ENCODE assay signal across 20 cellular contexts in the genomic region with DNA sequence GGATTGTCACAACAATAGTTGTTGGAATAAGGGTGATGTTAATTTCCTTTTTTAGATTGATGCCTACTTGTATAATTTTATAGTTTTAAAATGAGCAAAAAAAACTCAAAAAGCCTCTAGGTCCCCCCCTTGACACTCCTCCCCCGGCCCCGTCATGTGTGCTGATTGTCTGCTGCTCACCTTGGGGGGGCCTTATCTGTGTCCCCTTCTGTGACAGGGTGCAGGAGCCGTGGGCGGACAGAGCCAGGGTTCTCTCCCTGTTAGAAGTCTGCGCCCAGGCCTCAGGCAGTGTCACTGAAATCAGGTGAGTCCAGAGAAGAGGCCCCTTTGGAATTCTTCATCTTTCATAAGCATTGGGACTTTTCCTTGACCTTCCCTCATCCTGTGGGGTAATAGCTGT. TPM values are rescaled to one million over a fixed set of nuclear protein-coding genes. Genes with fewer than 3 reads are reported as not detected.
DNase-seq lines count a peak whose midpoint lies in the region; ATAC-seq lines count a peak whose summit lies in the region.
"Had no signal": no experiment of that assay in that cellular context is flagged by ENCODE, and none has a peak within 500 bp of the region (broad histone marks: within the 10 kb centered on the region; RNA-seq: fewer than 3 reads in every experiment).

No MANE protein-coding gene starts in this region.

- H4K91ac ChIP-seq in neuronal stem cell (ENCODE audit: low read depth, low read length, poor library complexity) = no peak overlapping the region

- H3K27ac Mint-ChIP-seq in activated CD4-positive, alpha-beta T cell treated with anti-CD3 and anti-CD28 coated beads for 36 hours = peak overlapping the region; percentile 14
- no peak overlapping the region for H3K27ac Mint-ChIP-seq in activated CD4-positive, alpha-beta T cell treated with anti-CD3 and anti-CD28 coated beads, Interleukin-2, amount 10 ng/mL, durations not matched to agents 7 days and 5 days
- peak overlapping the region in 5 of 8 donors; percentile 22 to 89 (median 55) for H3K27ac Mint-ChIP-seq in CD8-positive, alpha-beta memory T cell
- H3K27ac Mint-ChIP-seq in activated naive CD8-positive, alpha-beta T cell = peak overlapping the region; percentile 46

- no CpG with 5 or more reads among the region's 5 CpGs for WGBS in neuronal stem cell (ENCODE audit: extremely low coverage in 2 of 2, insufficient read length in 2 of 2, insufficient replicate concordance in 1 of 2), 2 donors

- H3K14ac ChIP-seq in neuronal stem cell (ENCODE audit: low read length) = no peak overlapping the region

- no peaks in the 10 kb centered on the region for H3K9me3 ChIP-seq in CD8-positive, alpha-beta memory T cell (ENCODE audit: low read length)
- no peaks in the 10 kb centered on the region for H3K9me3 ChIP-seq in neuronal stem cell (replicated peaks in 1 of 2; ENCODE audit: control insufficient read depth in 2 of 2, insufficient read depth in 1 of 2, low read depth in 1 of 2, low read length in 2 of 2)
- H3K9me3 ChIP-seq: Peyer's patch had no signal

- H3K27me3 ChIP-seq in CD8-positive, alpha-beta memory T cell (ENCODE audit: insufficient read depth, low read length, poor library complexity, severe bottlenecking) = no peaks in the 10 kb centered on the region
- H3K27me3 ChIP-seq in neuronal stem cell (ENCODE audit: control insufficient read depth in 3 of 3, insufficient read depth in 3 of 3, low read depth in 1 of 3, low read length in 3 of 3) = peaks cover 0 to 42% (median 0%) of the 10 kb centered on the region in 3 experiments
- H3K27me3 ChIP-seq: Peyer's patch had no signal

- no peak overlapping the region for H4K8ac ChIP-seq in neuronal stem cell (ENCODE audit: low read depth, low read length)

- POLR2A ChIA-PET in activated CD4-positive, alpha-beta T cell treated with anti-CD3 and anti-CD28 coated beads for 36 hours (lab: Charles Lee) = no interaction called here
- POLR2A ChIA-PET in activated CD4-positive, alpha-beta T cell treated with anti-CD3 and anti-CD28 coated beads, Interleukin-2, amount 10 ng/mL, durations not matched to agents 7 days and 5 days (lab: Charles Lee) = no interaction called here
- POLR2A ChIA-PET in CD8-positive, alpha-beta memory T cell (lab: Charles Lee) = no interaction called here

- no peak overlapping the region for H3K4me2 ChIP-seq in neuronal stem cell (ENCODE audit: insufficient read depth, low read length, poor library complexity, severe bottlenecking)

- no peak overlapping the region for H3K27ac ChIP-seq in CD8-positive, alpha-beta memory T cell (ENCODE audit: low read depth, low read length)
- no peak overlapping the region for H3K27ac ChIP-seq in neuronal stem cell (replicated peaks; ENCODE audit: low read length)
- H3K27ac ChIP-seq: 22Rv1, C4-2B, Peyer's patch had no signal

- no peak overlapping the region for H2AK5ac ChIP-seq in neuronal stem cell (ENCODE audit: low read depth, low read length)

- peaks cover 2% of the 10 kb centered on the region for H3K79me1 ChIP-seq in neuronal stem cell (ENCODE audit: low read depth, low read length)

- H3K27me3 Mint-ChIP-seq in activated CD4-positive, alpha-beta T cell treated with anti-CD3 and anti-CD28 coated beads for 36 hours = no peaks in the 10 kb centered on the region
- H3K27me3 Mint-ChIP-seq in activated CD4-positive, alpha-beta T cell treated with anti-CD3 and anti-CD28 coated beads, Interleukin-2, amount 10 ng/mL, durations not matched to agents 7 days and 5 days = no peaks in the 10 kb centered on the region
- no peaks in the 10 kb centered on the region for H3K27me3 Mint-ChIP-seq in CD8-positive, alpha-beta memory T cell
- H3K27me3 Mint-ChIP-seq in activated naive CD8-positive, alpha-beta T cell = no peaks in the 10 kb centered on the region

- H3K23ac ChIP-seq in neuronal stem cell (ENCODE audit: low read depth, low read length, poor library complexity) = no peak overlapping the region

- peaks cover 4% of the 10 kb centered on the region for H3K4me1 Mint-ChIP-seq in activated CD4-positive, alpha-beta T cell treated with anti-CD3 and anti-CD28 coated beads for 36 hours
- peaks cover 8% of the 10 kb centered on the region for H3K4me1 Mint-ChIP-seq in activated CD4-positive, alpha-beta T cell treated with anti-CD3 and anti-CD28 coated beads, Interleukin-2, amount 10 ng/mL, durations not matched to agents 7 days and 5 days
- peaks cover 21 to 28% (median 27%) of the 10 kb centered on the region in 3 donors for H3K4me1 Mint-ChIP-seq in CD8-positive, alpha-beta memory T cell
- peaks cover 32% of the 10 kb centered on the region for H3K4me1 Mint-ChIP-seq in activated naive CD8-positive, alpha-beta T cell (ENCODE audit: low read depth)

- no peak for ATAC-seq in activated CD4-positive, alpha-beta T cell treated with anti-CD3 and anti-CD28 coated beads for 36 hours
- no peak for ATAC-seq in HG03460 (IDR thresholded peaks at IDR 0.05; ENCODE audit: unreplicated experiment)
- ATAC-seq in GM21723 (IDR thresholded peaks at IDR 0.05; ENCODE audit: unreplicated experiment) = no peak

- no peak overlapping the region for H3K4me3 ChIP-seq in CD8-positive, alpha-beta memory T cell (ENCODE audit: low read length)
- no peak overlapping the region for H3K4me3 ChIP-seq in neuronal stem cell (ENCODE audit: low read length in 2 of 2)
- H3K4me3 ChIP-seq: Peyer's patch had no signal

- no peak overlapping the region for H3K9ac ChIP-seq in neuronal stem cell (ENCODE audit: low read depth, low read length, poor library complexity)

- peaks cover 14% of the 10 kb centered on the region for H3K4me1 ChIP-seq in CD8-positive, alpha-beta memory T cell (ENCODE audit: insufficient read depth, low read length)
- peaks cover 0 to 6% of the 10 kb centered on the region in 2 donors for H3K4me1 ChIP-seq in neuronal stem cell (ENCODE audit: control insufficient read depth in 2 of 2, insufficient read depth in 1 of 2, low read depth in 1 of 2, low read length in 2 of 2)
- H3K4me1 ChIP-seq: Peyer's patch had no signal

- H3K9me3 Mint-ChIP-seq in activated CD4-positive, alpha-beta T cell treated with anti-CD3 and anti-CD28 coated beads for 36 hours (ENCODE audit: low read depth) = no peaks in the 10 kb centered on the region
- H3K9me3 Mint-ChIP-seq in activated CD4-positive, alpha-beta T cell treated with anti-CD3 and anti-CD28 coated beads, Interleukin-2, amount 10 ng/mL, durations not matched to agents 7 days and 5 days = no peaks in the 10 kb centered on the region
- no peaks in the 10 kb centered on the region for H3K9me3 Mint-ChIP-seq in CD8-positive, alpha-beta memory T cell
- H3K9me3 Mint-ChIP-seq in activated naive CD8-positive, alpha-beta T cell (ENCODE audit: low read depth) = no peaks in the 10 kb centered on the region

- CTCF ChIA-PET in activated CD4-positive, alpha-beta T cell treated with anti-CD3 and anti-CD28 coated beads for 36 hours (lab: Charles Lee) = interaction anchor here (0.6 kb wide), 1 partner anchor 209 kb away, joined by 3 read pairs; no protein-coding TSS in a partner anchor
- CTCF ChIA-PET in activated CD4-positive, alpha-beta T cell treated with anti-CD3 and anti-CD28 coated beads, Interleukin-2, amount 10 ng/mL, durations not matched to agents 7 days and 5 days (lab: Charles Lee) = interaction anchor here (1.1 to 3.3 kb wide), 2 partner anchors 12 to 19 kb away, joined by 3 to 12 read pairs; no protein-coding TSS in a partner anchor
- CTCF ChIA-PET in CD8-positive, alpha-beta memory T cell (lab: Charles Lee) = interaction anchor here (1.1 kb wide), 1 partner anchor 19 kb away, joined by 5 read pairs; no protein-coding TSS in a partner anchor

- H2BK15ac ChIP-seq in neuronal stem cell (ENCODE audit: low read length) = no peak overlapping the region

- H2BK120ac ChIP-seq in neuronal stem cell (ENCODE audit: low read depth, low read length) = no peak overlapping the region

- H3K36me3 Mint-ChIP-seq in activated CD4-positive, alpha-beta T cell treated with anti-CD3 and anti-CD28 coated beads for 36 hours (ENCODE audit: low read depth) = peaks cover 35% of the 10 kb centered on the region
- peaks cover 54% of the 10 kb centered on the region for H3K36me3 Mint-ChIP-seq in activated CD4-positive, alpha-beta T cell treated with anti-CD3 and anti-CD28 coated beads, Interleukin-2, amount 10 ng/mL, durations not matched to agents 7 days and 5 days (ENCODE audit: low read depth)
- H3K36me3 Mint-ChIP-seq in CD8-positive, alpha-beta memory T cell = peaks cover 11 to 78% (median 32%) of the 10 kb centered on the region in 3 donors
- H3K36me3 Mint-ChIP-seq in activated naive CD8-positive, alpha-beta T cell = peaks cover 3% of the 10 kb centered on the region

- H3K4me3 Mint-ChIP-seq in activated CD4-positive, alpha-beta T cell treated with anti-CD3 and anti-CD28 coated beads for 36 hours = no peak overlapping the region
- H3K4me3 Mint-ChIP-seq in activated CD4-positive, alpha-beta T cell treated with anti-CD3 and anti-CD28 coated beads, Interleukin-2, amount 10 ng/mL, durations not matched to agents 7 days and 5 days = no peak overlapping the region
- H3K4me3 Mint-ChIP-seq in CD8-positive, alpha-beta memory T cell = no peak overlapping the region
- no peak overlapping the region for H3K4me3 Mint-ChIP-seq in activated naive CD8-positive, alpha-beta T cell

- no peak overlapping the region for H2AFZ ChIP-seq in neuronal stem cell (ENCODE audit: low read length)

- peak overlapping the region; percentile 23 for H3K18ac ChIP-seq in neuronal stem cell (ENCODE audit: low read length)

- DNase-seq in activated CD4-positive, alpha-beta T cell treated with anti-CD3 and anti-CD28 coated beads for 36 hours = no peak
- DNase-seq in activated CD4-positive, alpha-beta T cell treated with anti-CD3 and anti-CD28 coated beads, Interleukin-2, amount 10 ng/mL, durations not matched to agents 7 days and 5 days = no peak
- DNase-seq in CD8-positive, alpha-beta memory T cell = no peak
- DNase-seq in neuronal stem cell (ENCODE audit: low spot score) = no peak
- no peak for DNase-seq in NCI-H2107 treated with DMSO at 0.1 percent for 48 hours (lab: John Stamatoyannopoulos, UW; ENCODE audit: unreplicated experiment)
- DNase-seq: AML-193; COR-L47; DMS 273 treated with DMSO at 0.1 percent for 48 hours; DND-41; MV-4-11; NCI-H1694 treated with DMSO at 0.1 percent for 48 hours; NCI-H510A; NCI-H748 treated with DMSO at 0.1 percent for 48 hours; NK-92 treated with Interleukin-12 subunit alpha and Interleukin-12 subunit beta, amount 100 ng/mL, for 24 hours; Peyer's patch had no signal

- H2BK5ac ChIP-seq in neuronal stem cell (ENCODE audit: low read length) = no peak overlapping the region

- intact Hi-C loops in activated CD4-positive, alpha-beta T cell treated with anti-CD3 and anti-CD28 coated beads for 36 hours (cut with DNase I, micrococcal nuclease) = no loop called here

- H2BK12ac ChIP-seq in neuronal stem cell (ENCODE audit: low read length) = no peak overlapping the region

- H3K36me3 ChIP-seq in CD8-positive, alpha-beta memory T cell (ENCODE audit: insufficient read depth, low read length) = peaks cover 38% of the 10 kb centered on the region
- no peaks in the 10 kb centered on the region for H3K36me3 ChIP-seq in neuronal stem cell (replicated peaks in 1 of 2; ENCODE audit: control insufficient read depth in 2 of 2, insufficient read depth in 2 of 2, low read length in 2 of 2)

- H3K4ac ChIP-seq in neuronal stem cell (ENCODE audit: low read length) = no peak overlapping the region

RNA-seq across cellular contexts. Expression of a gene that starts 27.4 kb away (rescaled TPM):
- total RNA-seq in activated CD4-positive, alpha-beta T cell treated with anti-CD3 and anti-CD28 coated beads for 36 hours = 1 to 10 TPM; 4.9 to 7.3 TPM
- 1 to 10 TPM; 3.1 to 3.6 TPM for total RNA-seq in activated CD4-positive, alpha-beta T cell treated with anti-CD3 and anti-CD28 coated beads, Interleukin-2, amount 10 ng/mL, durations not matched to agents 7 days and 5 days
- total RNA-seq in CD8-positive, alpha-beta memory T cell = 1 to 10 TPM; 9.4 TPM
- 90.4 TPM for polyA plus RNA-seq in CD8-positive, alpha-beta memory T cell
- 60.5 TPM for polyA plus RNA-seq in neuronal stem cell (2013, experiment 1 of 2)
- polyA plus RNA-seq in neuronal stem cell (2013, experiment 2 of 2) = 61.7 TPM
